23 cellular contexts compared by ENCODE assay signal in genomic region chr3:17795280-17795679, GRCh38.
"Had no signal": no experiment of that assay in that cellular context is flagged by ENCODE, and none has a peak within 500 bp of the region (broad histone marks: within the 10 kb centered on the region; RNA-seq: fewer than 3 reads in every experiment).

No MANE protein-coding gene starts in this region.

- H3K4me2 ChIP-seq: hepatocyte had no signal

- DNase-seq: colonic mucosa; cortex of kidney; dorsolateral prefrontal cortex; effector CD4-positive, alpha-beta T cell; effector CD8-positive, alpha-beta T cell; effector memory CD4-positive, alpha-beta T cell; effector memory CD8-positive, alpha-beta T cell; endodermal cell; erythroblast; esophagus squamous epithelium; foreskin fibroblast; foreskin melanocyte; gastrocnemius medialis; glutamatergic neuron; head of caudate nucleus; heart left ventricle; heart right ventricle had no signal

- H3K36me3 ChIP-seq: colonic mucosa, esophagus muscularis mucosa, esophagus squamous epithelium, gastrocnemius medialis, gastroesophageal sphincter, heart left ventricle, heart right ventricle had no signal

- H2AFZ ChIP-seq: hepatocyte had no signal

- H3K9me3 ChIP-seq: colonic mucosa, esophagus squamous epithelium, gastrocnemius medialis had no signal

- H3K4me3 ChIP-seq: colonic mucosa, coronary artery, dorsolateral prefrontal cortex, esophagus muscularis mucosa, esophagus squamous epithelium, gastrocnemius medialis, gastroesophageal sphincter, heart left ventricle, heart right ventricle, hepatocyte had no signal

- H3K27me3 ChIP-seq: colonic mucosa, dorsolateral prefrontal cortex, esophagus muscularis mucosa, esophagus squamous epithelium, gastrocnemius medialis, gastroesophageal sphincter, heart left ventricle, heart right ventricle, hepatocyte had no signal

- ATAC-seq: effector memory CD8-positive, alpha-beta T cell; esophagus mucosa; gastrocnemius medialis; gastroesophageal sphincter; heart left ventricle; heart right ventricle had no signal

- H3K79me2 ChIP-seq: hepatocyte had no signal

- H3K4me1 ChIP-seq: colonic mucosa, esophagus muscularis mucosa, esophagus squamous epithelium, gastrocnemius medialis, gastroesophageal sphincter, heart left ventricle, heart right ventricle had no signal

- H3K27ac ChIP-seq: colonic mucosa, coronary artery, dorsolateral prefrontal cortex, epithelial cell of prostate, esophagus muscularis mucosa, esophagus squamous epithelium, gastrocnemius medialis, gastroesophageal sphincter, heart left ventricle, heart right ventricle, hepatocyte had no signal
